Comparison of ENCODE assay signal across 24 cellular contexts in the genomic region with DNA sequence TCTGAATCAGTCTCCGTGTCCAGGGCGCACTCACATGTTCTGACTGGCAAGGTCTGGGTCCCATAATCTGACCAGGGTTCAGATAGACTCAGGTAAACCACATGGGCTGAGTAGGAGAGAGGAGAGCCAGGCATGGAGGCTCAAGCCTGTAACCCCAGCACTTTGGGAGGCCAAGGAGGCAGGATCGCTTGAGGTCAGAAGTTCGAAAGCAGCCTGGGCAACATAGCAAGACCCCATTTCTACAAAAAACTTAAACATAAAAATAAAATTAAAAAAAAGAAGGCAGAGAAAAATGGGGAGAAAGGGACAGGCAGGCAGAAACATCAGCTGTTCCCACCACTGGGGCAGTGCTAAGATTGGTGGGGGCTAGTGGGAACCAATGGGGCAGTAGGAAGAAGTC.
"Had no signal": no experiment of that assay in that cellular context is flagged by ENCODE, and none has a peak within 500 bp of the region (broad histone marks: within the 10 kb centered on the region; RNA-seq: fewer than 3 reads in every experiment).

No MANE protein-coding gene starts in this region.

- DNase-seq: activated CD4-positive, alpha-beta T cell treated with anti-CD3 and anti-CD28 coated beads for 1 hour; activated CD4-positive, alpha-beta T cell treated with anti-CD3 and anti-CD28 coated beads, Interleukin-2, amount 50 U/mL, for 1 hour; activated CD8-positive, alpha-beta T cell treated with anti-CD3 and anti-CD28 coated beads, Interleukin-2, amount 10 ng/mL, durations not matched to agents 7 days and 5 days; activated gamma-delta T cell treated with Interleukin-2 at 50 U/mL for 16 hours; brain microvascular endothelial cell; colonic mucosa; dorsolateral prefrontal cortex; endodermal cell; heart right ventricle; kidney; left lung; naive thymus-derived CD4-positive, alpha-beta T cell; stimulated activated CD4-positive, alpha-beta T cell treated with anti-CD3 and anti-CD28 coated beads, Interleukin-2, amount 100 ng/mL, for 48 hours; stimulated activated CD8-positive, alpha-beta memory T cell treated with anti-CD3 and anti-CD28 coated beads, Interleukin-4, amount 100 ng/mL, for 48 hours; stimulated activated naive CD4-positive, alpha-beta T cell treated with Interleukin-2 at 50 U/mL for 16 hours; T-cell; tibial artery; WERI-Rb-1 had no signal

- ATAC-seq: activated CD8-positive, alpha-beta T cell treated with anti-CD3 and anti-CD28 coated beads, Interleukin-2, amount 10 ng/mL, durations not matched to agents 7 days and 5 days; heart right ventricle; left lung; naive thymus-derived CD4-positive, alpha-beta T cell; SK-N-SH treated with all-trans-retinoic acid at 6 μM for 48 hours; T-cell had no signal

- H3K27me3 ChIP-seq: adrenal gland, ascending aorta, brain microvascular endothelial cell, colonic mucosa, dorsolateral prefrontal cortex, heart right ventricle, left lung, tibial artery had no signal

- H3K4me3 Mint-ChIP-seq: activated CD8-positive, alpha-beta T cell treated with anti-CD3 and anti-CD28 coated beads, Interleukin-2, amount 10 ng/mL, durations not matched to agents 7 days and 5 days; activated naive CD4-positive, alpha-beta T cell treated with anti-CD3 and anti-CD28 coated beads, Interleukin-2, amount 50 U/mL, for 24 hours; endodermal cell; naive thymus-derived CD4-positive, alpha-beta T cell; T-cell had no signal

- H3K27ac Mint-ChIP-seq: activated CD8-positive, alpha-beta T cell treated with anti-CD3 and anti-CD28 coated beads, Interleukin-2, amount 10 ng/mL, durations not matched to agents 7 days and 5 days; activated naive CD4-positive, alpha-beta T cell treated with anti-CD3 and anti-CD28 coated beads, Interleukin-2, amount 50 U/mL, for 24 hours; endodermal cell; progenitor cell of endocrine pancreas; T-cell had no signal

- H3K9me3 ChIP-seq: adrenal gland, ascending aorta, colonic mucosa, heart right ventricle, left lung, tibial artery had no signal

- H3K9me3 Mint-ChIP-seq: activated naive CD4-positive, alpha-beta T cell treated with anti-CD3 and anti-CD28 coated beads, Interleukin-2, amount 50 U/mL, for 24 hours; endodermal cell; naive thymus-derived CD4-positive, alpha-beta T cell; T-cell had no signal

- H3K4me3 ChIP-seq: adrenal gland, ascending aorta, colonic mucosa, dorsolateral prefrontal cortex, heart right ventricle, left lung, lung, tibial artery had no signal

- H3K27ac ChIP-seq: adrenal gland, brain microvascular endothelial cell, colonic mucosa, dorsolateral prefrontal cortex, heart right ventricle, left lung, tibial artery, WERI-Rb-1 had no signal

- H3K27me3 Mint-ChIP-seq: activated naive CD4-positive, alpha-beta T cell treated with anti-CD3 and anti-CD28 coated beads, Interleukin-2, amount 50 U/mL, for 24 hours; naive thymus-derived CD4-positive, alpha-beta T cell; progenitor cell of endocrine pancreas; T-cell had no signal
